ENCODE assay signal across 8 cellular contexts in the genomic region with DNA sequence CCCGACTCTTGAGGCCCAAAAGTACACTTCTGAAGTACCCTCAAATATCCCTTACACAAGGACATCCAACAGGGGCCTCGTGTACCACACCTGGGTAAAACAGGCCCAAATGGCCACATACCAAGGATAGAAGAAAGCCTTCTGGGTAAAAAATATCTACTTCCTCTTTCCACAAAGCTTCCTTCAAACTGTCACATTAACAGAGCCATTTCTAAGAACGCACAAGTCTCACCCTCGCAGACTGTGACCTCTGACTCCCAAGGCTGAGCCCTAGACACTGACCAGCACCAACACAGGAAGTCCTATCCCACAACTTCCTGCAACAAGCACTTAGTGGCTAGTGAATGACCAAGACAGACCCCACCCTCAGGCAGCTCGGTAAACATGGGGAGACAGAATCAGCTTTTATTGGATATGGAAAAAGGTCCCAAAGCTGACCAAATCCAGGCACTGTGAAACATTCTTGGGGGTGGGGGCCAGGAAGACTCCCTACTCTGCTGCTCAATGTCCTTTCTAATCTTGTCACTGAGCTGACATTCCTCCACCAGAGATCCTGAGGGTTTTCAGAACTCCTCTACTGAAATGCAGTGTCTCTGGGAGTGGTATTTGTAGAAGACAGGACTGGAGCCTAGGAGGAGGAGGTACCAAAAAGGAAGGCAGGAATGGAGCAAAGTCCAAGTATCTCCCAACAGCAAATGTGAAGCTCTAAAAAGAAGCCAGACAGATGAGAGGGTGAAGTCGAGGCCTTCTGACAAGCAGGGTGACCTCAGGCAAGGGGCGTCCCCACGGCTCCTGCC. TPM values are rescaled to one million over a fixed set of nuclear protein-coding genes. Genes with fewer than 3 reads are reported as not detected.
A peak's percentile ranks its signal among the peaks of the same experiment; 100 is the strongest.
DNase-seq lines count a peak whose midpoint lies in the region; ATAC-seq, FAIRE-seq and TF ChIP-seq lines count a peak whose summit lies in the region.

No MANE protein-coding gene starts in this region.

- in situ Hi-C loops in K562 (cut with MboI), result no loop called here

- TF ChIP-seq EP300 in K562 (IDR thresholded peaks at IDR 0.05; ENCODE audit: low read length), result peak; percentile 77

- H3K9me3 ChIP-seq in BLaER1, result no peaks in the 10 kb centered on the region
- no peaks in the 10 kb centered on the region for H3K9me3 ChIP-seq in K562 (replicated peaks; ENCODE audit: control insufficient read depth, insufficient read depth, low read depth, low read length)
- H3K9me3 ChIP-seq in lung (ENCODE audit: control insufficient read depth in 2 of 2, insufficient read depth in 1 of 2, low read length in 1 of 2), result no peaks in the 10 kb centered on the region
- H3K9me3 ChIP-seq in uterus, result no peaks in the 10 kb centered on the region

- peak; percentile 69 for DNase-seq in LHCN-M2 (ENCODE audit: low read depth)
- peak; percentile 50 to 90 (median 70) for DNase-seq in K562 (ENCODE audit: extremely low read depth in 1 of 4, low spot score in 3 of 4)
- DNase-seq in lung (ENCODE audit: low spot score), result peak; percentile 55
- DNase-seq in uterus, result no peak

- CTCF ChIA-PET in K562 (lab: Yijun Ruan, JAX; ENCODE audit: low intra/inter-chr PET ratio), result interaction anchor here (0.6 kb wide), 1 partner anchor 440 kb away, joined by 3 read pairs; no protein-coding TSS in a partner anchor

- TF ChIP-seq POLR2A in K562 (conservative IDR thresholded peaks at IDR 0.05) (no peak; the same call in 1 of the 2 replicates), uterus (IDR thresholded peaks at IDR 0.05) (no peak)

- peaks cover 92% of the 10 kb centered on the region for H4K20me1 ChIP-seq in BLaER1
- peaks cover 9% of the 10 kb centered on the region; the same call in 1 of the 2 replicates for H4K20me1 ChIP-seq in K562 (replicated peaks; ENCODE audit: control insufficient read depth, insufficient read depth, low read length)

- peak overlapping the region; percentile 63 for H3K4me2 ChIP-seq in BLaER1
- peak overlapping the region; percentile 56 for H3K4me2 ChIP-seq in K562 (ENCODE audit: insufficient read depth, low read length)

- H3K27me3 ChIP-seq in BLaER1 (no peaks in the 10 kb centered on the region), K562 (ENCODE audit: control insufficient read depth in 2 of 2, insufficient read depth in 2 of 2, low read length in 2 of 2) (no peaks in the 10 kb centered on the region), lung (ENCODE audit: control insufficient read depth, insufficient read depth) (no peaks in the 10 kb centered on the region), uterus (no peaks in the 10 kb centered on the region)

- no TSS peak for BruUV-seq in K562 (replicated peaks; lab: Mats Ljungman, UMichigan)

- POLR2A ChIA-PET in K562 (lab: Yijun Ruan, JAX), result interaction anchor here (0.6 to 1.5 kb wide), 9 partner anchors 8 to 322 kb away, joined by 3 to 5 read pairs (median 3); no protein-coding TSS in a partner anchor

- peak; percentile 100 for FAIRE-seq in K562 (lab: Jason Lieb, UNC)

- 24% methylated on average over 8 of the region's 8 CpGs for WGBS in K562 (ENCODE audit: insufficient coverage, low coverage, missing lambda C conversion rate)
- 44 to 50% methylated on average over 8 of the region's 8 CpGs for WGBS in lung, 2 donors

- TF ChIP-seq RAD21 in K562 (CRISPR knock-in tag; conservative IDR thresholded peaks at IDR 0.05 in 1 of 2, IDR thresholded peaks at IDR 0.05 in 1 of 2), result no peak

- no peak overlapping the region for H3K4me3 ChIP-seq in BLaER1
- no peak overlapping the region for H3K4me3 ChIP-seq in K562
- H3K4me3 ChIP-seq in lung, result no peak overlapping the region
- no peak overlapping the region for H3K4me3 ChIP-seq in uterus

- peak overlapping the region; percentile 50; the same call in 1 of the 2 replicates for H3K9ac ChIP-seq in BLaER1
- H3K9ac ChIP-seq in K562 (ENCODE audit: insufficient read depth in 1 of 2, low read depth in 2 of 2, low read length in 2 of 2), result peak overlapping the region; percentile 30 to 42

- TF ChIP-seq CTCF in K562 (IDR thresholded peaks at IDR 0.05 in 2 of 3, conservative IDR thresholded peaks at IDR 0.05 in 1 of 3; ENCODE audit: insufficient read depth in 2 of 3, low read depth in 1 of 3, low read length in 3 of 3) (no peak), lung (IDR thresholded peaks at IDR 0.05; ENCODE audit: control extremely low read depth, extremely low read depth) (no peak), uterus (IDR thresholded peaks at IDR 0.05) (no peak)

- peaks cover 44% of the 10 kb centered on the region for H3K79me2 ChIP-seq in K562 (ENCODE audit: control insufficient read depth, insufficient read depth, low read length)

- H3K36me3 ChIP-seq in BLaER1 (peaks cover 90% of the 10 kb centered on the region), K562 (ENCODE audit: control insufficient read depth, insufficient read depth, low read length) (peaks cover 47% of the 10 kb centered on the region), lung (ENCODE audit: control insufficient read depth in 2 of 2, insufficient read depth in 2 of 2, low read length in 2 of 2) (peaks cover 11 to 21% of the 10 kb centered on the region in 2 donors), uterus (no peaks in the 10 kb centered on the region)

- ATAC-seq in K562 (peak; percentile 98), lung (ENCODE audit: insufficient read depth, low FRiP score) (no peak), GM19455 (IDR thresholded peaks at IDR 0.05; ENCODE audit: unreplicated experiment) (no peak), HG03520 (IDR thresholded peaks at IDR 0.05; ENCODE audit: unreplicated experiment) (no peak), HG02798 (IDR thresholded peaks at IDR 0.05; ENCODE audit: poor library complexity, unreplicated experiment) (no peak)

- H2AFZ ChIP-seq in K562 (ENCODE audit: low read depth, low read length), result peak overlapping the region; percentile 37

- H3K9me1 ChIP-seq in K562 (ENCODE audit: control insufficient read depth, insufficient read depth, low read length), result no peaks in the 10 kb centered on the region

- H3K27ac ChIP-seq in BLaER1 (peak overlapping the region; percentile 76), K562 (ENCODE audit: extremely low read depth, low read depth, low read length) (peak overlapping the region; percentile 93), lung (ENCODE audit: low read depth in 1 of 2, low read length in 1 of 2) (peak overlapping the region; percentile 94 to 98), uterus (peak overlapping the region; percentile 94 to 97)

- intact Hi-C loops in K562 (cut with micrococcal nuclease) (no loop called here), uterus (cut with DNase I; ENCODE audit: low total_unique reads) (no loop called here)

- H3K4me1 ChIP-seq in BLaER1, result peaks cover 32% of the 10 kb centered on the region
- H3K4me1 ChIP-seq in K562 (replicated peaks in 1 of 2; ENCODE audit: control insufficient read depth in 2 of 2, insufficient read depth in 2 of 2, low read length in 2 of 2), result peaks cover 34 to 41% of the 10 kb centered on the region in 2 experiments
- peaks cover 48 to 56% of the 10 kb centered on the region in 2 donors for H3K4me1 ChIP-seq in lung (ENCODE audit: control insufficient read depth in 2 of 2, insufficient read depth in 2 of 2, low read length in 2 of 2)
- H3K4me1 ChIP-seq in uterus, result peaks cover 41 to 56% of the 10 kb centered on the region in 2 donors

TF ChIP-seq in K562, 482 proteins besides CTCF, POLR2A, EP300 and RAD21 (continues in another document):
- TF ChIP-seq FOSL1 (tag; conservative IDR thresholded peaks at IDR 0.05), result peak; percentile 43; the same call in 1 of the 2 replicates

RNA-seq across cellular contexts. Expression of gene KCTD10, which starts 15.9 kb away (rescaled TPM):
- total RNA-seq in LHCN-M2 (2014; rRNA removed) (25.7 and 40.1 TPM in 2 replicates), K562 (2014; rRNA removed) (10.1 and 22.7 TPM in 2 replicates), K562 (2014; rRNA removed; fragmentation: Illumina TruSeq; extraction: Trizol) (13.3 and 16.7 TPM in 2 replicates), K562 (2015; rRNA removed; fragmentation: Illumina TruSeq; extraction: Trizol) (14.9 and 15.7 TPM in 2 replicates), K562 (2021) (20.4 and 24.1 TPM in 2 replicates), lung (10 to 100 TPM; 56.3 to 72.6 TPM), uterus (10 to 100 TPM; 38.2 to 88.4 (median 63.6) TPM)
- polyA plus RNA-seq in LHCN-M2 (2012), result 60.6 TPM
- total RNA-seq in K562 (2011; cell fraction: chromatin; rRNA removed; ENCODE audit: low replicate concordance), result 70.7 and 115 TPM in 2 replicates
- total RNA-seq in K562 (2011; cell fraction: nucleolus; rRNA removed), result 74.2 and 80.5 TPM in 2 replicates
- 83.2 and 88.9 TPM in 2 replicates for total RNA-seq in K562 (2011; cell fraction: nucleoplasm; rRNA removed)
- polyA plus RNA-seq in K562 (2011; rRNA removed) (37.5 and 40.7 TPM in 2 replicates), K562 (2014; fragmentation: Illumina TruSeq; extraction: Trizol) (19.2 and 25.9 TPM in 2 replicates), K562 (2014; fragmentation: Nextera tagmentation; extraction: Ambion mirVana) (10 to 100 TPM in 1 of 2 experiments, 1 to 10 TPM in 1; 1.9 to 12.3 TPM), K562 (2014; rRNA removed) (19.1 and 21.8 TPM in 2 replicates), lung (10 to 100 TPM; 21.7 to 51.1 TPM)
- polyA plus RNA-seq in K562 (2011; cell fraction: cytosol; rRNA removed), result 38.5 and 40.1 TPM in 2 replicates
- 56.0 and 66.5 TPM in 2 replicates for polyA plus RNA-seq in K562 (2011; cell fraction: nucleus; rRNA removed)
- 15.0 and 18.6 TPM in 2 replicates for polyA plus RNA-seq in K562 (2012)
- 63.9 and 66.3 TPM in 2 replicates for polyA minus RNA-seq in K562 (2011; rRNA and poly(A)+ RNA removed)
- 26.6 and 27.7 TPM in 2 replicates for polyA minus RNA-seq in K562 (2011; cell fraction: cytosol; rRNA and poly(A)+ RNA removed)
- polyA minus RNA-seq in K562 (2011; cell fraction: nucleus; rRNA and poly(A)+ RNA removed), result 54.7 and 75.9 TPM in 2 replicates

RNA-seq across cellular contexts. Expression of gene UBE3B, which starts 16.2 kb away (rescaled TPM):
- total RNA-seq in LHCN-M2 (2014; rRNA removed), result 45.6 and 45.9 TPM in 2 replicates
- polyA plus RNA-seq in LHCN-M2 (2012), result 20.9 TPM
- total RNA-seq in K562 (2011; cell fraction: chromatin; rRNA removed; ENCODE audit: low replicate concordance), result 126 and 128 TPM in 2 replicates
- 54.6 and 61.0 TPM in 2 replicates for total RNA-seq in K562 (2011; cell fraction: nucleolus; rRNA removed)
- 70.8 and 93.3 TPM in 2 replicates for total RNA-seq in K562 (2011; cell fraction: nucleoplasm; rRNA removed)
- 16.2 and 19.8 TPM in 2 replicates for total RNA-seq in K562 (2014; rRNA removed)
- total RNA-seq in K562 (2014; rRNA removed; fragmentation: Illumina TruSeq; extraction: Trizol), result 12.2 and 13.8 TPM in 2 replicates
- 11.5 and 11.6 TPM in 2 replicates for total RNA-seq in K562 (2015; rRNA removed; fragmentation: Illumina TruSeq; extraction: Trizol)
- 18.7 and 21.8 TPM in 2 replicates for total RNA-seq in K562 (2021)
- polyA plus RNA-seq in K562 (2011; rRNA removed), result 23.6 and 28.5 TPM in 2 replicates
- 11.8 and 17.3 TPM in 2 replicates for polyA plus RNA-seq in K562 (2011; cell fraction: cytosol; rRNA removed)
- polyA plus RNA-seq in K562 (2011; cell fraction: nucleus; rRNA removed), result 102 and 103 TPM in 2 replicates
- polyA plus RNA-seq in K562 (2012), result 13.6 and 18.2 TPM in 2 replicates
- polyA plus RNA-seq in K562 (2014; fragmentation: Illumina TruSeq; extraction: Trizol), result 14.8 and 17.1 TPM in 2 replicates
- 1 to 10 TPM; 7.6 to 8.1 TPM for polyA plus RNA-seq in K562 (2014; fragmentation: Nextera tagmentation; extraction: Ambion mirVana)
- 15.5 and 22.1 TPM in 2 replicates for polyA plus RNA-seq in K562 (2014; rRNA removed)
- 49.4 and 50.7 TPM in 2 replicates for polyA minus RNA-seq in K562 (2011; rRNA and poly(A)+ RNA removed)
- polyA minus RNA-seq in K562 (2011; cell fraction: cytosol; rRNA and poly(A)+ RNA removed), result 18.0 and 22.2 TPM in 2 replicates
- polyA minus RNA-seq in K562 (2011; cell fraction: nucleus; rRNA and poly(A)+ RNA removed), result 56.4 and 98.5 TPM in 2 replicates
- 10 to 100 TPM; 38.7 to 58.9 TPM for total RNA-seq in lung
- 10 to 100 TPM in 1 of 2 donors, 1 to 10 TPM in 1; 10.0 to 15.0 TPM for polyA plus RNA-seq in lung
- total RNA-seq in uterus, result 10 to 100 TPM; 14.7 to 64.2 (median 30.7) TPM

Comparison
In these comparisons a context has a peak if more than half of its experiments do, and no peak if none do; other contexts are left out.
1. DNase-seq: peak in LHCN-M2 (single experiment), K562 (4 of 4) and lung (single experiment); none in uterus (0 of 2).
2. Peak in every context shown above with its lines, with median percentiles within 50 percentile points of each other: H3K27ac ChIP-seq.